8 cellular contexts compared by ENCODE assay signal in genomic region chr20:63864978-63865640, GRCh38. TPM values are rescaled to one million over a fixed set of nuclear protein-coding genes. Genes with fewer than 3 reads are reported as not detected.
DNase-seq lines count a peak whose midpoint lies in the region; ATAC-seq, FAIRE-seq and TF ChIP-seq lines count a peak whose summit lies in the region.

TSS of gene TPD52L2 (plus strand) at chr20:63865270. CDS start at chr20:63865366, 96 bp downstream.

- peak; percentile 64 for ATAC-seq in HG03432 (IDR thresholded peaks at IDR 0.05; ENCODE audit: unreplicated experiment)

- no peaks in the 10 kb centered on the region for H3K27me3 Mint-ChIP-seq in chondrocyte (ENCODE audit: low read depth)

- intact Hi-C loops in kidney (cut with DNase I): no loop called here

- H3K36me3 ChIP-seq in kidney (ENCODE audit: control insufficient read depth in 1 of 2, insufficient read depth in 2 of 2, low read length in 2 of 2): peaks cover 7 to 12% of the 10 kb centered on the region in 2 donors

- peaks cover 14% of the 10 kb centered on the region for H3K36me3 Mint-ChIP-seq in chondrocyte (ENCODE audit: low read depth)

- peak within 1 kb of the TSS; percentile 78 to 84 for H3K4me3 ChIP-seq in kidney (ENCODE audit: low read length in 2 of 2)

- H3K9me3 Mint-ChIP-seq in chondrocyte (ENCODE audit: low read depth): no peaks in the 10 kb centered on the region

- TF ChIP-seq CTCF in chondrocyte (IDR thresholded peaks at IDR 0.05) (no peak), kidney (IDR thresholded peaks at IDR 0.05; ENCODE audit: borderline replicate concordance, extremely low read depth, insufficient read depth) (no peak)

- peak within 1 kb of the TSS; percentile 96 for H3K27ac Mint-ChIP-seq in chondrocyte (ENCODE audit: unreplicated experiment)

- H3K9me3 ChIP-seq in kidney (ENCODE audit: control insufficient read depth in 1 of 2, low read length in 2 of 2): no peaks in the 10 kb centered on the region

- peak; percentile 94 for TF ChIP-seq POLR2A in GM19099 (IDR thresholded peaks at IDR 0.05; ENCODE audit: extremely low read depth, insufficient read length, low read depth)

- DNase-seq in AG20443 (ENCODE audit: low spot score) (peak; percentile 97), NCI-H510A treated with DMSO at 0.1 percent for 48 hours (lab: John Stamatoyannopoulos, UW) (peak; percentile 99), chondrocyte (ENCODE audit: low spot score) (peak; percentile 99), kidney (peak; percentile 99)
- peak; percentile 96 to 97 for DNase-seq in activated CD4-positive, alpha-beta T cell treated with anti-CD3 and anti-CD28 coated beads for 24 hours (ENCODE audit: low read depth in 2 of 2)
- peak; percentile 99 for DNase-seq in stimulated activated CD4-positive, alpha-beta T cell treated with anti-CD3 and anti-CD28 coated beads, Interleukin-15, amount 100 ng/mL, for 24 hours

- peak within 1 kb of the TSS; percentile 79 to 81 for H3K9ac ChIP-seq in kidney (ENCODE audit: low read length in 2 of 2)

- peaks cover 7 to 9% of the 10 kb centered on the region in 2 donors for H3K4me1 ChIP-seq in kidney (ENCODE audit: control insufficient read depth in 1 of 2, insufficient read depth in 1 of 2, low read depth in 1 of 2, low read length in 2 of 2)

- peaks cover 30% of the 10 kb centered on the region for H3K4me1 Mint-ChIP-seq in chondrocyte (ENCODE audit: low read depth)

- H3K27ac ChIP-seq in kidney (ENCODE audit: low read depth in 2 of 2, low read length in 2 of 2): peak within 1 kb of the TSS; percentile 90 to 92

- FAIRE-seq in kidney (lab: Jason Lieb, UNC): peak; percentile 92

- H3K4me3 Mint-ChIP-seq in chondrocyte (ENCODE audit: unreplicated experiment): peak within 1 kb of the TSS; percentile 92

RNA-seq across cellular contexts. Expression of gene TPD52L2, which starts in this region (rescaled TPM):
- 102 to 141 TPM (median 138 TPM) in 3 replicates for total RNA-seq in chondrocyte
- 78.0 TPM for total RNA-seq in kidney
- polyA plus RNA-seq in kidney (ENCODE audit: insufficient read depth, low read depth, low replicate concordance): 73.1 TPM

Comparison
In these comparisons a context has a peak if more than half of its experiments do, and no peak if none do; other contexts are left out.
1. Peak in every context shown above with its lines: DNase-seq, ATAC-seq, H3K4me3 ChIP-seq and H3K27ac ChIP-seq.